1 cellular context compared by ENCODE assay signal in genomic region chr3:119498188-119498987, GRCh38.
TF ChIP-seq lines count a peak whose summit lies in the region.

TIMMDC1 (plus strand) TSS chr3:119498547; CDS start chr3:119498734, 187 bp downstream.

TF ChIP-seq in H1, 55 proteins besides CTCF, POLR2A, EP300 and RAD21 (continued from another document):
- TF ChIP-seq RBBP5 (IDR thresholded peaks at IDR 0.05; ENCODE audit: borderline replicate concordance, low read depth, low read length) (peak; percentile 76; the same call in 1 of the 2 replicates), TAF7 (optimal IDR thresholded peaks at IDR 0.05; ENCODE audit: borderline replicate concordance, low read depth, low read length) (peak; percentile 86), CREB1 (IDR thresholded peaks at IDR 0.05) (peak; percentile 62), SP4 (IDR thresholded peaks at IDR 0.05; ENCODE audit: low read length) (no peak), SIN3A (conservative IDR thresholded peaks at IDR 0.05 in 1 of 2, IDR thresholded peaks at IDR 0.05 in 1 of 2; ENCODE audit: low read depth in 1 of 2, low read length in 2 of 2) (peak in 1 of 2 experiments; percentile 66; a peak in 1 of 4 replicates)
